In genomic region chr5:9094582-9094981, GRCh38 we compare ENCODE assay signal across 26 cellular contexts.
DNase-seq lines count a peak whose midpoint lies in the region; ATAC-seq and TF ChIP-seq lines count a peak whose summit lies in the region.
"Had no signal": no experiment of that assay in that cellular context is flagged by ENCODE, and none has a peak within 500 bp of the region (broad histone marks: within the 10 kb centered on the region; RNA-seq: fewer than 3 reads in every experiment).

No MANE protein-coding gene starts in this region.

- TF ChIP-seq EP300 in suprapubic skin (IDR thresholded peaks at IDR 0.05): no peak

- no peaks in the 10 kb centered on the region for H3K27me3 Mint-ChIP-seq in glutamatergic neuron (ENCODE audit: unreplicated experiment)
- H3K27me3 Mint-ChIP-seq: T-cell, type B pancreatic cell had no signal

- H3K27me3 ChIP-seq in suprapubic skin: no peaks in the 10 kb centered on the region
- H3K27me3 ChIP-seq: heart left ventricle, SJCRH30, spleen had no signal

- TF ChIP-seq CTCF in suprapubic skin (IDR thresholded peaks at IDR 0.05): no peak
- no peak for TF ChIP-seq CTCF in glutamatergic neuron (IDR thresholded peaks at IDR 0.05; ENCODE audit: partially characterized antibody, unreplicated experiment)

- WGBS in suprapubic skin: 56% methylated on average over 6 of the region's 6 CpGs

- H3K4me3 Mint-ChIP-seq in glutamatergic neuron (ENCODE audit: unreplicated experiment): no peak overlapping the region
- H3K4me3 Mint-ChIP-seq: CD14-positive monocyte, neural crest cell, T-cell, type B pancreatic cell had no signal

- ATAC-seq in GM19452 (IDR thresholded peaks at IDR 0.05; ENCODE audit: unreplicated experiment) (no peak), HG03442 (IDR thresholded peaks at IDR 0.05; ENCODE audit: unreplicated experiment) (no peak)
- ATAC-seq: heart left ventricle, mucosa of descending colon, T-cell had no signal

- H3K27ac ChIP-seq in suprapubic skin: no peak overlapping the region
- H3K27ac ChIP-seq: heart left ventricle, parathyroid adenoma, SJCRH30, spleen had no signal

- H3K4me3 ChIP-seq in skeletal muscle cell (ENCODE audit: low read depth, low read length) (no peak overlapping the region), suprapubic skin (no peak overlapping the region)
- H3K4me3 ChIP-seq: heart left ventricle, mucosa of descending colon, SJCRH30, spleen had no signal

- no peaks in the 10 kb centered on the region for H3K4me1 Mint-ChIP-seq in glutamatergic neuron (ENCODE audit: low read depth, unreplicated experiment)
- H3K4me1 Mint-ChIP-seq: CD14-positive monocyte, T-cell had no signal

- H3K36me3 Mint-ChIP-seq in glutamatergic neuron (ENCODE audit: unreplicated experiment): no peaks in the 10 kb centered on the region
- H3K36me3 Mint-ChIP-seq: CD14-positive monocyte, T-cell had no signal

- no peaks in the 10 kb centered on the region for H3K9me3 ChIP-seq in suprapubic skin
- H3K9me3 ChIP-seq: heart left ventricle, mucosa of descending colon, SJCRH30, spleen had no signal

- no peak for TF ChIP-seq POLR2A in suprapubic skin (IDR thresholded peaks at IDR 0.05)

- no peaks in the 10 kb centered on the region for H3K36me3 ChIP-seq in suprapubic skin
- H3K36me3 ChIP-seq: heart left ventricle, SJCRH30, spleen had no signal

- peak; percentile 23 for DNase-seq in EL
- peak; percentile 68 for DNase-seq in NCI-H82 treated with DMSO at 0.1 percent for 48 hours (lab: John Stamatoyannopoulos, UW; ENCODE audit: unreplicated experiment)
- peak; percentile 31 for DNase-seq in fibroblast of gingiva (ENCODE audit: low read depth)
- peak; percentile 28 for DNase-seq in skeletal muscle cell (ENCODE audit: low read depth)
- no peak for DNase-seq in suprapubic skin (ENCODE audit: low spot score in 2 of 2)
- DNase-seq in glutamatergic neuron: no peak
- DNase-seq: ACHN; activated CD4-positive, alpha-beta T cell treated with anti-CD3 and anti-CD28 coated beads, Interleukin-2, amount 50 U/mL, for 4 hours; activated CD4-positive, CD25-positive, alpha-beta regulatory T cell; activated naive CD4-positive, alpha-beta T cell treated with anti-CD3 and anti-CD28 coated beads, Interleukin-2, amount 50 U/mL, for 16 hours; dermis blood vessel endothelial cell; heart left ventricle; kidney glomerular epithelial cell; mucosa of descending colon; NCI-H1048; NCI-H187; NCI-H526 treated with DMSO at 0.1 percent for 48 hours; SJCRH30; spleen; T-cell had no signal

- no peaks in the 10 kb centered on the region for H3K4me1 ChIP-seq in suprapubic skin
- H3K4me1 ChIP-seq: heart left ventricle, parathyroid adenoma, SJCRH30, spleen had no signal

- no peak overlapping the region for H3K27ac Mint-ChIP-seq in glutamatergic neuron (ENCODE audit: unreplicated experiment)
- H3K27ac Mint-ChIP-seq: T-cell, type B pancreatic cell had no signal

- no peaks in the 10 kb centered on the region for H3K9me3 Mint-ChIP-seq in glutamatergic neuron (ENCODE audit: unreplicated experiment)

Comparison
In these comparisons a context has a peak if more than half of its experiments do, and no peak if none do; other contexts are left out.
1. DNase-seq: peak in EL (single experiment), NCI-H82 treated with DMSO at 0.1 percent for 48 hours (single experiment), fibroblast of gingiva (single experiment) and skeletal muscle cell (single experiment); none in suprapubic skin (0 of 2) and glutamatergic neuron (single experiment).